ENCODE assay signal across 23 cellular contexts in genomic region chr17:32815460-32815859, GRCh38.
A peak's percentile ranks its signal among the peaks of the same experiment; 100 is the strongest.
DNase-seq lines count a peak whose midpoint lies in the region; ATAC-seq, FAIRE-seq and TF ChIP-seq lines count a peak whose summit lies in the region.
"Had no signal": no experiment of that assay in that cellular context is flagged by ENCODE, and none has a peak within 500 bp of the region (broad histone marks: within the 10 kb centered on the region; RNA-seq: fewer than 3 reads in every experiment).

No MANE protein-coding gene starts in this region.

- no peaks in the 10 kb centered on the region for H4K20me1 ChIP-seq in astrocyte (ENCODE audit: insufficient read depth, low read length)

- H3K9me3 ChIP-seq in astrocyte (ENCODE audit: insufficient read depth, low read depth, low read length) (peaks cover 3% of the 10 kb centered on the region), thyroid gland (no peaks in the 10 kb centered on the region), heart right ventricle (no peaks in the 10 kb centered on the region), stomach (no peaks in the 10 kb centered on the region)
- H3K9me3 ChIP-seq: BE2C had no signal

- H3K27me3 Mint-ChIP-seq in astrocyte (ENCODE audit: low read depth, unreplicated experiment), result no peaks in the 10 kb centered on the region
- H3K27me3 Mint-ChIP-seq: CD8-positive, alpha-beta memory T cell had no signal

- no peaks in the 10 kb centered on the region for H3K9me3 Mint-ChIP-seq in astrocyte (ENCODE audit: unreplicated experiment)
- H3K9me3 Mint-ChIP-seq: CD4-positive, CD25-positive, alpha-beta regulatory T cell; CD8-positive, alpha-beta memory T cell; GM23338 had no signal

- TF ChIP-seq POLR2A in thyroid gland (IDR thresholded peaks at IDR 0.05) (no peak), stomach (IDR thresholded peaks at IDR 0.05) (no peak)

- intact Hi-C loops in thyroid gland (cut with DNase I), result no loop called here
- intact Hi-C loops in heart right ventricle (cut with DNase I), result loop anchor here in 3 of 10 donors (5.0 to 10.0 kb wide), 2 partner anchors 49 to 62 kb away; partner anchors contain the start of gene MYO1D (in 2 of the 3)
- intact Hi-C loops in stomach (cut with DNase I; ENCODE audit: low total_unique reads), result no loop called here

- no peak for TF ChIP-seq CTCF in astrocyte (IDR thresholded peaks at IDR 0.05; ENCODE audit: insufficient read depth, low read depth, low read length)
- no peak for TF ChIP-seq CTCF in thyroid gland (IDR thresholded peaks at IDR 0.05)
- TF ChIP-seq CTCF in heart right ventricle (IDR thresholded peaks at IDR 0.05), result no peak
- no peak for TF ChIP-seq CTCF in stomach (IDR thresholded peaks at IDR 0.05)

- H3K27ac Mint-ChIP-seq in astrocyte (ENCODE audit: unreplicated experiment), result peak overlapping the region; percentile 16
- H3K27ac Mint-ChIP-seq: CD4-positive, CD25-positive, alpha-beta regulatory T cell; CD8-positive, alpha-beta memory T cell; GM23338 had no signal

- no peak overlapping the region for H2AFZ ChIP-seq in astrocyte (ENCODE audit: low read depth, low read length)
- H2AFZ ChIP-seq: GM23338 had no signal

- DNase-seq in NCI-H526 (lab: John Stamatoyannopoulos, UW) (peak; percentile 11 to 40), astrocyte (ENCODE audit: low read depth) (no peak), left lobe of liver (ENCODE audit: low spot score) (no peak), thyroid gland (peak; percentile 27 to 35), heart right ventricle (no peak), stomach (no peak)
- DNase-seq in stimulated activated CD4-positive, alpha-beta T cell treated with anti-CD3 and anti-CD28 coated beads, Interleukin-4, amount 100 ng/mL, for 24 hours, result no peak
- DNase-seq: ACHN; BE2C; C1 segment of cervical spinal cord; CD4-positive, CD25-positive, alpha-beta regulatory T cell; CD8-positive, alpha-beta memory T cell; COR-L47; DMS 273 treated with DMSO at 0.1 percent for 48 hours; DMS53; DND-41; IMR-90 had no signal

- H3K4me3 ChIP-seq in astrocyte (ENCODE audit: insufficient read depth, low read depth, low read length) (no peak overlapping the region), thyroid gland (replicated peaks in 1 of 3) (no peak overlapping the region), heart right ventricle (no peak overlapping the region), stomach (no peak overlapping the region)
- H3K4me3 ChIP-seq: GM12878, GM23338 had no signal

- H3K36me3 Mint-ChIP-seq in astrocyte (ENCODE audit: low read depth, unreplicated experiment), result no peaks in the 10 kb centered on the region
- H3K36me3 Mint-ChIP-seq: CD4-positive, CD25-positive, alpha-beta regulatory T cell had no signal

- WGBS in thyroid gland, 2 donors, result 50 to 56% methylated on average over 3 of the region's 3 CpGs
- 94 to 96% methylated on average over 3 of the region's 3 CpGs for WGBS in heart right ventricle, 2 donors
- 74 to 91% (median 86%) methylated on average over 3 of the region's 3 CpGs for WGBS in stomach, 5 donors

- TF ChIP-seq EP300 in stomach (IDR thresholded peaks at IDR 0.05), result no peak

- peak; percentile 78 for ATAC-seq in left lobe of liver
- no peak for ATAC-seq in GM21390 (IDR thresholded peaks at IDR 0.05; ENCODE audit: unreplicated experiment)
- ATAC-seq in heart right ventricle, result no peak
- ATAC-seq: GM12878, GM23338, HCT116 had no signal

- no peak overlapping the region for H3K9ac ChIP-seq in astrocyte (ENCODE audit: low read length)

- H3K79me2 ChIP-seq in astrocyte (ENCODE audit: insufficient read depth, low read length), result no peaks in the 10 kb centered on the region

- no peak overlapping the region for H3K4me3 Mint-ChIP-seq in astrocyte (ENCODE audit: unreplicated experiment)
- H3K4me3 Mint-ChIP-seq: CD4-positive, CD25-positive, alpha-beta regulatory T cell; CD8-positive, alpha-beta memory T cell; GM23338 had no signal

- H3K27ac ChIP-seq in astrocyte (ENCODE audit: low read depth, low read length), result no peak overlapping the region
- H3K27ac ChIP-seq in thyroid gland, result no peak overlapping the region
- H3K27ac ChIP-seq in heart right ventricle, result no peak overlapping the region
- H3K27ac ChIP-seq in stomach, result no peak overlapping the region

- peaks cover 18% of the 10 kb centered on the region for H3K4me1 Mint-ChIP-seq in astrocyte (ENCODE audit: low read depth, unreplicated experiment)
- H3K4me1 Mint-ChIP-seq: CD8-positive, alpha-beta memory T cell had no signal

- H3K27me3 ChIP-seq in astrocyte (ENCODE audit: insufficient read depth, low read length) (no peaks in the 10 kb centered on the region), thyroid gland (no peaks in the 10 kb centered on the region), heart right ventricle (no peaks in the 10 kb centered on the region), stomach (no peaks in the 10 kb centered on the region)
- H3K27me3 ChIP-seq: BE2C had no signal

- no peak for FAIRE-seq in astrocyte (lab: Jason Lieb, UNC)
- FAIRE-seq: A204.1, GM12878, H54 had no signal

- H3K4me1 ChIP-seq in astrocyte (ENCODE audit: insufficient read depth, low read length), result no peaks in the 10 kb centered on the region
- peaks cover 3 to 11% of the 10 kb centered on the region in 2 donors for H3K4me1 ChIP-seq in thyroid gland
- peaks cover 0 to 20% (median 14%) of the 10 kb centered on the region in 9 donors for H3K4me1 ChIP-seq in heart right ventricle
- peaks cover 0 to 14% (median 4%) of the 10 kb centered on the region in 4 donors for H3K4me1 ChIP-seq in stomach
- H3K4me1 ChIP-seq: BE2C had no signal

- H3K36me3 ChIP-seq in astrocyte (ENCODE audit: insufficient read depth, low read length), result no peaks in the 10 kb centered on the region
- no peaks in the 10 kb centered on the region for H3K36me3 ChIP-seq in thyroid gland
- H3K36me3 ChIP-seq in heart right ventricle, result no peaks in the 10 kb centered on the region
- no peaks in the 10 kb centered on the region for H3K36me3 ChIP-seq in stomach
- H3K36me3 ChIP-seq: BE2C had no signal

- no peak overlapping the region for H3K4me2 ChIP-seq in astrocyte (ENCODE audit: low read length)
- H3K4me2 ChIP-seq: GM23338 had no signal

Comparison
In these comparisons a context has a peak if more than half of its experiments do, and no peak if none do; other contexts are left out.
1. DNase-seq: peak in NCI-H526 (2 of 2) and thyroid gland (2 of 2); none in astrocyte (single experiment), left lobe of liver (single experiment), stimulated activated CD4-positive, alpha-beta T cell treated with anti-CD3 and anti-CD28 coated beads, Interleukin-4, amount 100 ng/mL, for 24 hours (single experiment), heart right ventricle (0 of 2) and stomach (single experiment).